In the genomic region with DNA sequence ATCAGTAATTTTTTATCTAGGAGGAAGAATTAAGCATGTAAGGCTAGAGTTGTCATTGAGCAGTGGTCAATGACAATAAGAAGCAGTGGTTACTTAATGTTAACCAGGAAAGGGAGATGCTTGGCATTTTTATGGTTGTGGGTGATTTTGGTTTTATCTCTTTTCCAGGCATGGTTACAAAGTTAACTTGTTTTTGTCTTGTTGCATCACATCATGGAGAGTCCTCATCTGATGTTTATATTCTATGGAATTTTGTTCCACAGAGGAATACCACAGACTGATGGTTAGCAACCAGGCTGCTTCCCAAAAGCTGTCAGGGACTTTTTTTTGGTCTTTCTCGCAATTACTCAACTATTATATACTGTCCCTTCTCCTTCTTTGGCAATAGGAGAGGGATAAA, we compare ENCODE assay signal across 20 cellular contexts. TPM values are rescaled to one million over a fixed set of nuclear protein-coding genes. Genes with fewer than 3 reads are reported as not detected.
DNase-seq lines count a peak whose midpoint lies in the region; ATAC-seq lines count a peak whose summit lies in the region.
"Had no signal": no experiment of that assay in that cellular context is flagged by ENCODE, and none has a peak within 500 bp of the region (broad histone marks: within the 10 kb centered on the region; RNA-seq: fewer than 3 reads in every experiment).

No MANE protein-coding gene starts in this region.

- no peak overlapping the region for H3K23ac ChIP-seq in mesenchymal stem cell (ENCODE audit: low read length in 2 of 2)

- no peak overlapping the region for H2BK5ac ChIP-seq in mesenchymal stem cell (ENCODE audit: low read depth, low read length, poor library complexity, severe bottlenecking)

- no peak overlapping the region for H2BK12ac ChIP-seq in mesenchymal stem cell (ENCODE audit: low read length in 2 of 2)

- no peak overlapping the region for H4K91ac ChIP-seq in mesenchymal stem cell (ENCODE audit: low read length)

- H2AK5ac ChIP-seq in mesenchymal stem cell (ENCODE audit: low read length, severe bottlenecking), result no peak overlapping the region

- H2BK15ac ChIP-seq in mesenchymal stem cell (ENCODE audit: low read depth, poor library complexity, severe bottlenecking), result no peak overlapping the region

- H3K14ac ChIP-seq in mesenchymal stem cell (ENCODE audit: low read length in 2 of 2), result no peak overlapping the region

- no peaks in the 10 kb centered on the region for H3K4me1 ChIP-seq in mesenchymal stem cell (ENCODE audit: control insufficient read depth, insufficient read depth, low read depth, low read length)

- H3K4me3 ChIP-seq in mesenchymal stem cell (ENCODE audit: insufficient read depth in 1 of 2, low read depth in 1 of 2, low read length in 2 of 2), result no peak overlapping the region
- H3K4me3 ChIP-seq: GM12878 had no signal

- WGBS in mesenchymal stem cell, result no CpG with 5 or more reads among the region's 1 CpG

- H3K18ac ChIP-seq in mesenchymal stem cell (ENCODE audit: low read depth in 1 of 2, low read length in 2 of 2), result no peak overlapping the region

- H3K27ac ChIP-seq in mesenchymal stem cell (ENCODE audit: low read length, poor library complexity, severe bottlenecking), result no peak overlapping the region
- H3K27ac ChIP-seq: HL-60 had no signal

- no peaks in the 10 kb centered on the region for H3K27me3 ChIP-seq in mesenchymal stem cell (ENCODE audit: control insufficient read depth in 1 of 2, insufficient read depth in 1 of 2, low read length in 2 of 2)
- H3K27me3 ChIP-seq: BE2C had no signal

- no peak overlapping the region for H2BK120ac ChIP-seq in mesenchymal stem cell (ENCODE audit: low read depth, low read length)

- no peaks in the 10 kb centered on the region for H3K79me1 ChIP-seq in mesenchymal stem cell (replicated peaks; ENCODE audit: low read length, poor library complexity, severe bottlenecking)

- H3K4me2 ChIP-seq in mesenchymal stem cell (ENCODE audit: low read length, poor library complexity, severe bottlenecking), result no peak overlapping the region

- no peak overlapping the region for H2AFZ ChIP-seq in mesenchymal stem cell (ENCODE audit: low read depth, low read length)

- H3K4ac ChIP-seq in mesenchymal stem cell (ENCODE audit: low read depth in 1 of 2, low read length in 2 of 2), result no peak overlapping the region

- no peak overlapping the region for H3K9ac ChIP-seq in mesenchymal stem cell (ENCODE audit: low read length)

- H4K8ac ChIP-seq in mesenchymal stem cell (ENCODE audit: low read length), result no peak overlapping the region

- ATAC-seq in GM18909 (IDR thresholded peaks at IDR 0.05; ENCODE audit: poor library complexity, unreplicated experiment) (no peak), left lobe of liver (no peak)
- ATAC-seq: GM12878 had no signal

- peak; percentile 59 for DNase-seq in M059J (ENCODE audit: low read depth)
- peak; percentile 27 for DNase-seq in astrocyte of the hippocampus (ENCODE audit: low read depth, low spot score)
- peak; percentile 15 for DNase-seq in mesenchymal stem cell
- no peak for DNase-seq in left lobe of liver (ENCODE audit: low spot score)
- no peak for DNase-seq in anterior cingulate cortex (lab: John Stamatoyannopoulos, UW)
- DNase-seq: ACHN; CD4-positive, CD25-positive, alpha-beta regulatory T cell; CD8-positive, alpha-beta memory T cell; COR-L47; DMS 273 treated with DMSO at 0.1 percent for 48 hours; DMS53; DND-41; EL; HCEC 1CT had no signal

- peaks cover 10% of the 10 kb centered on the region for H3K9me3 ChIP-seq in mesenchymal stem cell (ENCODE audit: control insufficient read depth, low read length)
- H3K9me3 ChIP-seq: BE2C had no signal

- no peaks in the 10 kb centered on the region for H3K36me3 ChIP-seq in mesenchymal stem cell (ENCODE audit: control insufficient read depth in 1 of 2, insufficient read depth in 2 of 2, low read depth in 1 of 2, low read length in 2 of 2)

RNA-seq across cellular contexts. Expression of a gene that starts 32.7 kb away (rescaled TPM):
- not detected in 2 replicates for total RNA-seq in M059J (2014; rRNA removed; shearing (Covaris generic))
- not detected for polyA plus RNA-seq in mesenchymal stem cell (2013, experiment 1 of 2)
- not detected for polyA plus RNA-seq in mesenchymal stem cell (2013, experiment 2 of 2)
- total RNA-seq in left lobe of liver, result not detected
- total RNA-seq: CD4-positive, CD25-positive, alpha-beta regulatory T cell; CD8-positive, alpha-beta memory T cell; G401; GM12878; HT1080 had no signal
- polyA plus RNA-seq: CD4-positive, CD25-positive, alpha-beta regulatory T cell; CD8-positive, alpha-beta memory T cell; GM12878 had no signal

Comparison
In these comparisons a context has a peak if more than half of its experiments do, and no peak if none do; other contexts are left out.
1. DNase-seq: peak in M059J (single experiment), astrocyte of the hippocampus (single experiment) and mesenchymal stem cell (single experiment); none in left lobe of liver (single experiment) and anterior cingulate cortex (0 of 58).